Comparison of ENCODE assay signal across 11 cellular contexts in the genomic region with DNA sequence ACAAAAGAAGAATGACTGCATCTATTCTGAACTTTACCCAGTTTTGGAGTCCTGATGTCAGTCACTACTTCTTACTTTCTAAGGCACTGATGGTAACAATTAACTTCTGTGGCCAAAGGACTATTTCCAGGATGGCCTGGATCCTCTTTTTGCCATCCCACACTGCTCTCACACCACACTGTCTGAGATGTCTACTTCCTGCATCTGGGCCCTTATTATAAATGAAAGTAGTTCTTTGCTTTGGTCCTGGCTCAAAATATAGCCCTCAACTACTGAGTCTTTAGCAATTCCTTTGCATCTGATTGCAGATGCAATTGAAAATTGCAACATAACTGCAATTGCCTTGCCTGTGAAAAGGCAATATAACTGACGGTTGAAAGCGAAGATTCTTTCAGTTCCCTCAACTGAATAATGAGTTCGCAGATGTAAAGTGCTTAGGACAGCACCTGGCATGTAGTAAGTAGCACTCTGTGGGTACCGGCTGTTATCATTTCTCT. TPM values are rescaled to one million over a fixed set of nuclear protein-coding genes. Genes with fewer than 3 reads are reported as not detected.
A peak's percentile ranks its signal among the peaks of the same experiment; 100 is the strongest.
DNase-seq lines count a peak whose midpoint lies in the region; ATAC-seq, FAIRE-seq and TF ChIP-seq lines count a peak whose summit lies in the region.
"Had no signal": no experiment of that assay in that cellular context is flagged by ENCODE, and none has a peak within 500 bp of the region (broad histone marks: within the 10 kb centered on the region; RNA-seq: fewer than 3 reads in every experiment).

No MANE protein-coding gene starts in this region.

- no peaks in the 10 kb centered on the region for H3K4me1 Mint-ChIP-seq in chondrocyte (ENCODE audit: low read depth)

- H3K4me2 ChIP-seq in GM12878 (ENCODE audit: control insufficient read depth, insufficient read depth) = peak overlapping the region; percentile 56

- RAD21 ChIA-PET in GM12878 (lab: Charles Lee; ENCODE audit: unreplicated experiment) = interaction anchor here (0.7 to 2.9 kb wide), 13 partner anchors 11 to 130 kb away, joined by 3 to 23 read pairs (median 4); no protein-coding TSS in a partner anchor

- CTCF ChIA-PET in GM12878 (lab: Yijun Ruan, JAX) = interaction anchor here (0.8 to 4.3 kb wide), 9 partner anchors 10 to 166 kb away, joined by 3 to 38 read pairs (median 4); no protein-coding TSS in a partner anchor

- peak overlapping the region; percentile 75; the same call in 1 of the 2 replicates for H3K27ac ChIP-seq in GM12878 (ENCODE audit: control insufficient read depth, insufficient read depth)
- H3K27ac ChIP-seq: VCaP had no signal

- H3K4me1 ChIP-seq in GM12878 (ENCODE audit: control insufficient read depth, insufficient read depth, low read length) = peaks cover 20% of the 10 kb centered on the region

- SMC1A ChIA-PET in GM12878 (lab: Charles Lee; ENCODE audit: uncharacterized antibody, unreplicated experiment) = interaction anchor here (0.8 to 3.2 kb wide), 12 partner anchors 11 to 66 kb away, joined by 3 to 30 read pairs (median 6); no protein-coding TSS in a partner anchor

- ATAC-seq in GM21381 (IDR thresholded peaks at IDR 0.05; ENCODE audit: unreplicated experiment) (peak; percentile 87), HG03280 (IDR thresholded peaks at IDR 0.05; ENCODE audit: unreplicated experiment) (peak; percentile 83), GM12878 (peak; percentile 90)

- H3K9ac ChIP-seq in GM12878 (ENCODE audit: control insufficient read depth, insufficient read depth, low read length) = no peak overlapping the region

- no peak overlapping the region for H2AFZ ChIP-seq in GM12878 (ENCODE audit: control insufficient read depth, low read depth, low read length)

- no peaks in the 10 kb centered on the region for H3K9me3 ChIP-seq in GM12878 (replicated peaks; ENCODE audit: control insufficient read depth, insufficient read depth, low read length)

- H3K27ac Mint-ChIP-seq in chondrocyte (ENCODE audit: unreplicated experiment) = no peak overlapping the region

- TF ChIP-seq POLR2A in GM12892 (IDR thresholded peaks at IDR 0.05; ENCODE audit: low read depth, low read length) (no peak), GM12878 (IDR thresholded peaks at IDR 0.05; ENCODE audit: low read depth, low read length) (no peak)

- POLR2A ChIA-PET in GM12878 (lab: Charles Lee) = interaction anchor here (0.7 to 1.4 kb wide), 3 partner anchors 11 to 1054 kb away, joined by 3 to 9 read pairs (median 3); no protein-coding TSS in a partner anchor

- no peaks in the 10 kb centered on the region for H3K36me3 ChIP-seq in GM12878 (ENCODE audit: control insufficient read depth in 2 of 2, insufficient read depth in 2 of 2, low read length in 1 of 2)

- H3K79me2 ChIP-seq in GM12878 (ENCODE audit: control insufficient read depth, insufficient read depth, low read length) = no peaks in the 10 kb centered on the region

- peaks cover 5% of the 10 kb centered on the region for H3K9me3 Mint-ChIP-seq in chondrocyte (ENCODE audit: low read depth)
- H3K9me3 Mint-ChIP-seq: central memory CD8-positive, alpha-beta T cell had no signal

- no peak for TF ChIP-seq RAD21 in GM12878 (IDR thresholded peaks at IDR 0.05; ENCODE audit: insufficient read depth, low read depth, low read length)

- H4K20me1 ChIP-seq in GM12878 (ENCODE audit: control insufficient read depth, insufficient read depth) = no peaks in the 10 kb centered on the region

- TF ChIP-seq CTCF in GM12878 (IDR thresholded peaks at IDR 0.05 in 2 of 3, conservative IDR thresholded peaks at IDR 0.05 in 1 of 3; ENCODE audit: control insufficient read depth in 2 of 3, extremely low read depth in 1 of 3, insufficient read depth in 1 of 3, low read depth in 3 of 3, low read length in 3 of 3) (no peak), chondrocyte (IDR thresholded peaks at IDR 0.05) (no peak)

- H3K4me3 Mint-ChIP-seq in chondrocyte (ENCODE audit: unreplicated experiment) = no peak overlapping the region
- H3K4me3 Mint-ChIP-seq: central memory CD8-positive, alpha-beta T cell had no signal

- FAIRE-seq in GM12892 (lab: Jason Lieb, UNC) = peak; percentile 70
- FAIRE-seq in GM12878 (lab: Jason Lieb, UNC) = peak; percentile 86

- intact Hi-C loops in GM12878 (cut with micrococcal nuclease; ENCODE audit: unreplicated experiment) = loop anchor here (1.0 to 2.0 kb wide), 4 partner anchors 18 to 33 kb away; no protein-coding TSS in a partner anchor

- in situ Hi-C loops in GM12878 (cut with MboI) = no loop called here

- WGBS in GM12878 (ENCODE audit: insufficient coverage, insufficient replicate concordance, low lambda C conversion rate, missing lambda C conversion rate) = 0% methylated on average over 4 of the region's 4 CpGs

- no TSS peak for BruUV-seq in GM12878 (replicated peaks; lab: Mats Ljungman, UMichigan)

- peak; percentile 76 to 89; a peak in 3 of 4 replicates for TF ChIP-seq EP300 in GM12878 (IDR thresholded peaks at IDR 0.05; ENCODE audit: borderline replicate concordance in 1 of 2, control insufficient read depth in 1 of 2, low read depth in 2 of 2, low read length in 2 of 2)

- H3K36me3 Mint-ChIP-seq in chondrocyte (ENCODE audit: low read depth) = peaks cover 2% of the 10 kb centered on the region

- no peak for DNase-seq in GM12892 (ENCODE audit: insufficient read length)
- DNase-seq in GM12878 (ENCODE audit: low read depth, low spot score) = peak; percentile 96
- no peak for DNase-seq in chondrocyte (ENCODE audit: low spot score)
- DNase-seq in activated CD4-positive, alpha-beta T cell treated with anti-CD3 and anti-CD28 coated beads, Interleukin-2, amount 50 U/mL, for 4 hours = no peak
- DNase-seq in NCI-H1048 (lab: John Stamatoyannopoulos, UW) = no peak
- DNase-seq in NCI-H774 (lab: John Stamatoyannopoulos, UW) = no peak

- H3K27me3 Mint-ChIP-seq in chondrocyte (ENCODE audit: low read depth) = no peaks in the 10 kb centered on the region
- H3K27me3 Mint-ChIP-seq: central memory CD8-positive, alpha-beta T cell had no signal

- H3K4me3 ChIP-seq in GM12878 = no peak overlapping the region
- H3K4me3 ChIP-seq: skin epidermis had no signal

- H3K27me3 ChIP-seq in GM12878 (replicated peaks in 1 of 2; ENCODE audit: control insufficient read depth in 2 of 2, insufficient read depth in 2 of 2, low read length in 1 of 2) = no peaks in the 10 kb centered on the region

TF ChIP-seq in GM12878, 131 proteins besides CTCF, POLR2A, EP300 and RAD21 (continues in another document):
- TF ChIP-seq, protein P1, sequence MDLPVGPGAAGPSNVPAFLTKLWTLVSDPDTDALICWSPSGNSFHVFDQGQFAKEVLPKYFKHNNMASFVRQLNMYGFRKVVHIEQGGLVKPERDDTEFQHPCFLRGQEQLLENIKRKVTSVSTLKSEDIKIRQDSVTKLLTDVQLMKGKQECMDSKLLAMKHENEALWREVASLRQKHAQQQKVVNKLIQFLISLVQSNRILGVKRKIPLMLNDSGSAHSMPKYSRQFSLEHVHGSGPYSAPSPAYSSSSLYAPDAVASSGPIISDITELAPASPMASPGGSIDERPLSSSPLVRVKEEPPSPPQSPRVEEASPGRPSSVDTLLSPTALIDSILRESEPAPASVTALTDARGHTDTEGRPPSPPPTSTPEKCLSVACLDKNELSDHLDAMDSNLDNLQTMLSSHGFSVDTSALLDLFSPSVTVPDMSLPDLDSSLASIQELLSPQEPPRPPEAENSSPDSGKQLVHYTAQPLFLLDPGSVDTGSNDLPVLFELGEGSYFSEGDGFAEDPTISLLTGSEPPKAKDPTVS (IDR thresholded peaks at IDR 0.05; ENCODE audit: low read depth, low read length) = no peak
- TF ChIP-seq ATF7 (IDR thresholded peaks at IDR 0.05; ENCODE audit: low read depth) (peak; percentile 80), WRNIP1 (IDR thresholded peaks at IDR 0.05; ENCODE audit: borderline replicate concordance, low read depth, low read length) (0 out of 2 replicates have a peak, but pooled peaks have one; percentile 42), SMC3 (IDR thresholded peaks at IDR 0.05; ENCODE audit: borderline replicate concordance, low read length) (no peak), CEBPB (IDR thresholded peaks at IDR 0.05; ENCODE audit: borderline replicate concordance in 1 of 2, low read depth in 2 of 2, low read length in 2 of 2) (peak in 1 of 2 experiments; percentile 72; a peak in 1 of 4 replicates), HDGF (IDR thresholded peaks at IDR 0.05) (no peak), RAD51 (IDR thresholded peaks at IDR 0.05) (0 out of 2 replicates have a peak, but pooled peaks have one; percentile 34), HDAC2 (IDR thresholded peaks at IDR 0.05) (no peak), CBX5 (IDR thresholded peaks at IDR 0.05; ENCODE audit: low read depth) (peak; percentile 20; the same call in 1 of the 2 replicates)
- TF ChIP-seq, protein P2, sequence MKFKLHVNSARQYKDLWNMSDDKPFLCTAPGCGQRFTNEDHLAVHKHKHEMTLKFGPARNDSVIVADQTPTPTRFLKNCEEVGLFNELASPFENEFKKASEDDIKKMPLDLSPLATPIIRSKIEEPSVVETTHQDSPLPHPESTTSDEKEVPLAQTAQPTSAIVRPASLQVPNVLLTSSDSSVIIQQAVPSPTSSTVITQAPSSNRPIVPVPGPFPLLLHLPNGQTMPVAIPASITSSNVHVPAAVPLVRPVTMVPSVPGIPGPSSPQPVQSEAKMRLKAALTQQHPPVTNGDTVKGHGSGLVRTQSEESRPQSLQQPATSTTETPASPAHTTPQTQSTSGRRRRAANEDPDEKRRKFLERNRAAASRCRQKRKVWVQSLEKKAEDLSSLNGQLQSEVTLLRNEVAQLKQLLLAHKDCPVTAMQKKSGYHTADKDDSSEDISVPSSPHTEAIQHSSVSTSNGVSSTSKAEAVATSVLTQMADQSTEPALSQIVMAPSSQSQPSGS (IDR thresholded peaks at IDR 0.05; ENCODE audit: low read length) = peak; percentile 49; the same call in 1 of the 2 replicates

RNA-seq across cellular contexts. Expression of a gene that starts 44.2 kb away (rescaled TPM):
- 5.2 TPM for polyA plus RNA-seq in GM12892 (2012; ENCODE audit: missing spikeins)
- total RNA-seq in GM12878 (2013; cell fraction: nucleolus; rRNA removed) = 5.8 and 6.1 TPM in 2 replicates
- total RNA-seq in GM12878 (2014; rRNA removed) (15.5 and 16.9 TPM in 2 replicates), GM12878 (2014; rRNA removed; fragmentation: Illumina TruSeq; extraction: Trizol) (19.0 and 20.5 TPM in 2 replicates), GM12878 (2021) (15.8 and 17.7 TPM in 2 replicates), chondrocyte (8.5 to 10.1 TPM (median 9.3 TPM) in 3 replicates)
- polyA plus RNA-seq in GM12878 (2011; ENCODE audit: low read depth) = 2.1 TPM
- polyA plus RNA-seq in GM12878 (2011; rRNA removed) (33.6 and 38.4 TPM in 2 replicates), GM12878 (2014; fragmentation: Illumina TruSeq; extraction: Trizol) (22.0 and 26.9 TPM in 2 replicates), GM12878 (2014; fragmentation: Nextera tagmentation; extraction: Ambion mirVana) (10 to 100 TPM in 1 of 2 experiments, 1 to 10 TPM in 1; 5.0 to 11.2 TPM), GM12878 (2014; rRNA removed) (17.1 and 17.5 TPM in 2 replicates), GM12878 (2016; fragmentation: Nextera tagmentation; extraction: Ambion mirVana) (10 to 100 TPM; 43.1 to 46.7 TPM)
- polyA plus RNA-seq in GM12878 (2011; cell fraction: cytosol; rRNA removed) = 20.9 and 21.6 TPM in 2 replicates
- polyA plus RNA-seq in GM12878 (2011; cell fraction: nucleus; rRNA removed) = 12.3 and 16.4 TPM in 2 replicates
- 3.5 and 5.3 TPM in 2 replicates for polyA plus RNA-seq in GM12878 (2012)
- 20.9 and 21.5 TPM in 2 replicates for polyA minus RNA-seq in GM12878 (2011; rRNA and poly(A)+ RNA removed)
- 10.8 and 11.2 TPM in 2 replicates for polyA minus RNA-seq in GM12878 (2011; cell fraction: cytosol; rRNA and poly(A)+ RNA removed)
- 10.2 and 19.6 TPM in 2 replicates for polyA minus RNA-seq in GM12878 (2011; cell fraction: nucleus; rRNA and poly(A)+ RNA removed)
